In the genomic region with DNA sequence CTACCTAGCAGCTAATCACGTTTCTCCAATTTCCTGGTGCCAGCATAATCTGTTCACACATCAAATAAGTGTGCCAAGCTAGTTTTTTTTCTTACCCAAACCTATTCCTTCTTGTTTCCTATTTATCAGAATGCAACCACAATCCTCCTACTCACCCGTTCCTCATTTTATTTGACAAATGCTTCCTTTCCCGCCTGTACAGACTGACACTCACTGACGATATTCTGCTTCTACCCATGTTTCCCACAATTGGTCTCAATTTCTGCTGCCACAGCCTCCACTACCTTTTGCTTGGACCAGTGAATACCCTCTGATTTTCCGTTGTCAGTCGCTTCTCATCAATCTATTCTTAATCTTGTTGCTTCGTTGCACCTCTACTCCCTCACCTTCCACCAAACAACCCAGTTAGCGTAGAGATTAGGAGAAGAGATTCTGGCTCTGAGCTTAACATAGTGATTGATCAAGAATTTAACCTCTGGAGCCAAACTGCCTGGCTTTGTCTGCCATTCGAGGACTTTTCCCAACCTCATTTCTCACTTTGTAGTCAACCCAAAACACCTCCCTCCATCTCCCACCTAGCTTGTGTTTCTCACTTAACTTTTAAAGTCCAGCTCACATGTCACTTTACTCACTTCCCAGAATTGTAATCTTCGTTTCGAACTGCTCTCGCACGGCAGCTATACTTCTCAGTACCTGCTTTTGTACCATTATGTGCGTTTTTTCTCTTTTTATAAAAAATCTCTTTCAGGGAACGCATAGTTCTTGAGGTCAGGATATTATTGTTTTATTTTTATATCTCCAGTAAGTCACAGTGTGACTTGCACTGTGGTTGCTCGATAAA, we compare ENCODE assay signal across 8 cellular contexts. TPM values are rescaled to one million over a fixed set of nuclear protein-coding genes. Genes with fewer than 3 reads are reported as not detected.
DNase-seq lines count a peak whose midpoint lies in the region; ATAC-seq and TF ChIP-seq lines count a peak whose summit lies in the region.

No MANE protein-coding gene starts in this region.

- H3K9me3 ChIP-seq in iPS-15b (ENCODE audit: control insufficient read depth, insufficient read depth, low read length) = no peaks in the 10 kb centered on the region
- H3K9me3 ChIP-seq in spleen = no peaks in the 10 kb centered on the region

- no peaks in the 10 kb centered on the region for H3K9me3 Mint-ChIP-seq in GM23338
- H3K9me3 Mint-ChIP-seq in activated T-helper 17 cell treated with anti-CD3 and anti-CD28 coated beads, Interleukin-2, amount 50 U/mL, for 72 hours = no peaks in the 10 kb centered on the region

- peaks cover 19% of the 10 kb centered on the region for H3K27me3 Mint-ChIP-seq in GM23338 (ENCODE audit: insufficient read depth, low read depth, poor library complexity)
- H3K27me3 Mint-ChIP-seq in activated T-helper 17 cell treated with anti-CD3 and anti-CD28 coated beads, Interleukin-2, amount 50 U/mL, for 72 hours = peaks cover 10% of the 10 kb centered on the region

- no peaks in the 10 kb centered on the region for H3K36me3 Mint-ChIP-seq in GM23338 (ENCODE audit: low read depth)
- H3K36me3 Mint-ChIP-seq in activated T-helper 17 cell treated with anti-CD3 and anti-CD28 coated beads, Interleukin-2, amount 50 U/mL, for 72 hours (ENCODE audit: low read depth) = no peaks in the 10 kb centered on the region

- WGBS in spleen, 5 donors = 1 to 2% (median 2%) methylated on average over 16 of the region's 16 CpGs

- H3K9ac ChIP-seq in KMS-11 = no peak overlapping the region; the same call in 1 of the 2 replicates
- no peak overlapping the region for H3K9ac ChIP-seq in iPS-15b (ENCODE audit: low read depth, low read length)

- H3F3A ChIP-seq in GM23338 (replicated peaks; ENCODE audit: low read depth) = no peaks in the 10 kb centered on the region

- H3K4me1 Mint-ChIP-seq in GM23338 = peaks cover 7% of the 10 kb centered on the region; the same call in 2 of the 3 replicates
- H3K4me1 Mint-ChIP-seq in activated T-helper 17 cell treated with anti-CD3 and anti-CD28 coated beads, Interleukin-2, amount 50 U/mL, for 72 hours = peaks cover 12% of the 10 kb centered on the region

- H3K4me3 ChIP-seq in GM23338 = peak overlapping the region; percentile 68
- H3K4me3 ChIP-seq in KMS-11 (IDR thresholded peaks at IDR 0.05; ENCODE audit: insufficient read depth, low read depth, low read length) = no peak overlapping the region
- peak overlapping the region; percentile 47 for H3K4me3 ChIP-seq in iPS-15b (ENCODE audit: low read depth, low read length)
- peak overlapping the region; percentile 75 to 91 (median 80) for H3K4me3 ChIP-seq in spleen

- intact Hi-C loops in spleen (cut with DNase I; ENCODE audit: low total_unique reads) = no loop called here

- H3K27ac ChIP-seq in GM23338 (ENCODE audit: low read depth) = no peak overlapping the region
- H3K27ac ChIP-seq in KMS-11 = no peak overlapping the region
- peak overlapping the region in 3 of 8 donors; percentile 80 to 85 (median 82) for H3K27ac ChIP-seq in spleen

- H3K4me1 ChIP-seq in GM23338 (ENCODE audit: insufficient read depth) (peaks cover 8% of the 10 kb centered on the region), KMS-11 (ENCODE audit: low read depth, poor library complexity, severe bottlenecking) (peaks cover 18% of the 10 kb centered on the region), iPS-15b (ENCODE audit: control insufficient read depth, insufficient read depth, low read length) (peaks cover 5% of the 10 kb centered on the region), spleen (peaks cover 0 to 29% (median 21%) of the 10 kb centered on the region in 6 donors)

- ATAC-seq in GM23338 = no peak
- ATAC-seq in activated T-helper 17 cell treated with anti-CD3 and anti-CD28 coated beads, Interleukin-2, amount 50 U/mL, for 72 hours (replicated peaks) = peak; percentile 5

- H4K20me1 ChIP-seq in GM23338 (replicated peaks; ENCODE audit: insufficient read depth) (no peaks in the 10 kb centered on the region; the same call in 1 of the 2 replicates), KMS-11 (ENCODE audit: insufficient read depth) (no peaks in the 10 kb centered on the region)

- H3K4me2 ChIP-seq in GM23338 (peak overlapping the region; percentile 87), KMS-11 (peak overlapping the region; percentile 40)

- 0 out of 2 replicates have a peak, but pooled peaks cover 3% of the 10 kb centered on the region for H3K79me2 ChIP-seq in GM23338 (replicated peaks; ENCODE audit: insufficient read depth)
- peaks cover 21% of the 10 kb centered on the region; the same call in 1 of the 2 replicates for H3K79me2 ChIP-seq in KMS-11 (ENCODE audit: insufficient read depth, low read depth)

- H2AFZ ChIP-seq in GM23338 (peak overlapping the region; percentile 96), KMS-11 (ENCODE audit: low read depth) (peak overlapping the region; percentile 75)

- no peaks in the 10 kb centered on the region for H3K36me3 ChIP-seq in GM23338 (ENCODE audit: insufficient read depth)
- H3K36me3 ChIP-seq in KMS-11 (ENCODE audit: insufficient read depth) = no peaks in the 10 kb centered on the region
- H3K36me3 ChIP-seq in iPS-15b (ENCODE audit: control insufficient read depth, insufficient read depth, low read length) = no peaks in the 10 kb centered on the region
- no peaks in the 10 kb centered on the region for H3K36me3 ChIP-seq in spleen

- DNase-seq in activated CD8-positive, alpha-beta memory T cell treated with anti-CD3 and anti-CD28 coated beads for 24 hours = peak; percentile 59
- DNase-seq in activated CD8-positive, alpha-beta memory T cell treated with anti-CD3 and anti-CD28 coated beads, Interleukin-2, amount 50 U/mL, for 48 hours = no peak
- DNase-seq in GM23338 (ENCODE audit: low spot score) (peak; percentile 28), spleen (no peak), NCI-H187 (lab: John Stamatoyannopoulos, UW) (no peak)

- no peak for TF ChIP-seq CTCF in GM23338 (conservative IDR thresholded peaks at IDR 0.05; ENCODE audit: low read depth in 2 of 2)
- TF ChIP-seq CTCF in KMS-11 (conservative IDR thresholded peaks at IDR 0.05; ENCODE audit: low read depth, low read length) = no peak
- no peak for TF ChIP-seq CTCF in spleen (IDR thresholded peaks at IDR 0.05 in 8 of 11, conservative IDR thresholded peaks at IDR 0.05 in 3 of 11)

- TF ChIP-seq POLR2A in spleen (IDR thresholded peaks at IDR 0.05) = no peak

- peak overlapping the region; percentile 77 for H3K4me3 Mint-ChIP-seq in GM23338
- H3K4me3 Mint-ChIP-seq in activated T-helper 17 cell treated with anti-CD3 and anti-CD28 coated beads, Interleukin-2, amount 50 U/mL, for 72 hours = peak overlapping the region; percentile 85

- peaks cover 33% of the 10 kb centered on the region for H3K27me3 ChIP-seq in GM23338 (ENCODE audit: insufficient read depth)
- no peaks in the 10 kb centered on the region for H3K27me3 ChIP-seq in KMS-11 (ENCODE audit: insufficient read depth, low read depth)
- peaks cover 40% of the 10 kb centered on the region for H3K27me3 ChIP-seq in iPS-15b (ENCODE audit: control insufficient read depth, insufficient read depth, low read length)
- H3K27me3 ChIP-seq in spleen (replicated peaks in 1 of 7) = peaks cover 0 to 31% (median 24%) of the 10 kb centered on the region in 7 donors

- no peak overlapping the region for H3K27ac Mint-ChIP-seq in GM23338
- H3K27ac Mint-ChIP-seq in activated T-helper 17 cell treated with anti-CD3 and anti-CD28 coated beads, Interleukin-2, amount 50 U/mL, for 72 hours = peak overlapping the region; percentile 1

- no peaks in the 10 kb centered on the region for H3K9me2 ChIP-seq in GM23338 (ENCODE audit: insufficient read depth)

TF ChIP-seq in GM23338, 12 proteins besides CTCF, POLR2A, EP300 and RAD21 (continues in another document):
- no peak for TF ChIP-seq ZNF114 (CRISPR knock-in tag; IDR thresholded peaks at IDR 0.05)
- TF ChIP-seq NANOG (IDR thresholded peaks at IDR 0.05; ENCODE audit: borderline replicate concordance) = no peak
- TF ChIP-seq STAT1 (IDR thresholded peaks at IDR 0.05; ENCODE audit: unreplicated experiment) = no peak
- TF ChIP-seq EZH2phosphoT487 (IDR thresholded peaks at IDR 0.05; ENCODE audit: unreplicated experiment) = no peak
- TF ChIP-seq POLR2AphosphoS5 (IDR thresholded peaks at IDR 0.05; ENCODE audit: low read depth) = no peak
- no peak for TF ChIP-seq ZNF331 (CRISPR knock-in tag; IDR thresholded peaks at IDR 0.05; ENCODE audit: low read depth)
- TF ChIP-seq ETS1 (IDR thresholded peaks at IDR 0.05) = no peak

RNA-seq across cellular contexts. Expression of gene TMEM38B, which starts 0.7 kb away (rescaled TPM):
- total RNA-seq in GM23338 (2014; rRNA removed; shearing (Covaris generic)) = 14.7 and 18.1 TPM in 2 replicates
- polyA plus RNA-seq in GM23338 (2016; fragmentation: Nextera tagmentation; extraction: Ambion mirVana) (8.0 and 9.4 TPM in 2 replicates), spleen (1 to 10 TPM; 3.1 to 4.5 (median 3.9) TPM)
- total RNA-seq in activated T-helper 17 cell treated with anti-CD3 and anti-CD28 coated beads, Interleukin-2, amount 50 U/mL, for 72 hours = 10 to 100 TPM in 1 of 2 donors, 1 to 10 TPM in 1; 6.6 to 13.5 TPM
- total RNA-seq in spleen = 10 to 100 TPM in 3 of 7 donors, 1 to 10 TPM in 4; 5.2 to 12.1 (median 9.4) TPM

RNA-seq across cellular contexts. Expression of gene TAL2, which starts 31.4 kb away (rescaled TPM):
- total RNA-seq in GM23338 (2014; rRNA removed; shearing (Covaris generic)) = not detected in 2 replicates
- polyA plus RNA-seq in GM23338 (2016; fragmentation: Nextera tagmentation; extraction: Ambion mirVana) = 0.37 and 0.79 TPM in 2 replicates
- not detected for total RNA-seq in activated T-helper 17 cell treated with anti-CD3 and anti-CD28 coated beads, Interleukin-2, amount 50 U/mL, for 72 hours
- not detected for total RNA-seq in spleen
- under 1 TPM in 2 of 3 donors, not detected in 1; 0.22 to 0.54 TPM for polyA plus RNA-seq in spleen

Comparison
In these comparisons a context has a peak if more than half of its experiments do, and no peak if none do; other contexts are left out.
1. DNase-seq: peak in activated CD8-positive, alpha-beta memory T cell treated with anti-CD3 and anti-CD28 coated beads for 24 hours (single experiment) and GM23338 (single experiment); none in activated CD8-positive, alpha-beta memory T cell treated with anti-CD3 and anti-CD28 coated beads, Interleukin-2, amount 50 U/mL, for 48 hours (single experiment), spleen (single experiment) and NCI-H187 (0 of 2).